ENCODE assay signal across 1 cellular context in genomic region chr10:5684318-5684970, GRCh38.
A peak's percentile ranks its signal among the peaks of the same experiment; 100 is the strongest.
TF ChIP-seq lines count a peak whose summit lies in the region.

TSS of gene TASOR2 (plus strand) at chr10:5684838. CDS start at chr10:5720643, 35,805 bp downstream.

TF ChIP-seq in K562, 482 proteins besides CTCF, POLR2A, EP300 and RAD21 (continued from another document and continues in another):
- peak in 1 of 2 experiments; percentile 36 for TF ChIP-seq AFF1 (IDR thresholded peaks at IDR 0.05; ENCODE audit: low read depth in 1 of 2, partially characterized antibody in 2 of 2)
- peak; percentile 78 for TF ChIP-seq MXD1 (CRISPR knock-in tag; IDR thresholded peaks at IDR 0.05; ENCODE audit: borderline replicate concordance, poor library complexity, severe bottlenecking)
- peak; percentile 83; the same call in 1 of the 2 replicates for TF ChIP-seq CBX1 (IDR thresholded peaks at IDR 0.05; ENCODE audit: low read depth)
- TF ChIP-seq ZNF764 (CRISPR knock-in tag; IDR thresholded peaks at IDR 0.05; ENCODE audit: low read depth) = no peak
- peak; percentile 62; the same call in 1 of the 2 replicates for TF ChIP-seq GTF2E2 (tag; IDR thresholded peaks at IDR 0.05)
- TF ChIP-seq ZNF24 (IDR thresholded peaks at IDR 0.05) = peak; percentile 55; the same call in 1 of the 2 replicates
- TF ChIP-seq POLR2B (IDR thresholded peaks at IDR 0.05; ENCODE audit: low read depth, partially characterized antibody) = peak; percentile 78
- 0 out of 2 replicates have a peak, but pooled peaks have one; percentile 29 for TF ChIP-seq DDX20 (tag; IDR thresholded peaks at IDR 0.05; ENCODE audit: low read depth)
- peak; percentile 96 for TF ChIP-seq ERF (CRISPR knock-in tag; IDR thresholded peaks at IDR 0.05)
- TF ChIP-seq MITF (IDR thresholded peaks at IDR 0.05) = no peak
- TF ChIP-seq PURB (CRISPR knock-in tag; IDR thresholded peaks at IDR 0.05; ENCODE audit: low read depth) = no peak
- TF ChIP-seq FOXJ2 (tag; IDR thresholded peaks at IDR 0.05) = no peak
- TF ChIP-seq CCNT2 (IDR thresholded peaks at IDR 0.05; ENCODE audit: borderline replicate concordance, extremely low read depth, insufficient read length, low read depth, low read length) = peak; percentile 42
- TF ChIP-seq NKRF (IDR thresholded peaks at IDR 0.05; ENCODE audit: borderline replicate concordance) = peak; percentile 75; the same call in 1 of the 2 replicates
- peak; percentile 68 for TF ChIP-seq SP1 (CRISPR knock-in tag; IDR thresholded peaks at IDR 0.05)
- peak; percentile 44 for TF ChIP-seq POLR2AphosphoS5 (IDR thresholded peaks at IDR 0.05; ENCODE audit: control insufficient read depth, insufficient read depth, low read depth, low read length)
- TF ChIP-seq HDAC1 (IDR thresholded peaks at IDR 0.05) = peak in 1 of 2 experiments; percentile 71; a peak in 1 of 4 replicates
- TF ChIP-seq PTRF (tag; IDR thresholded peaks at IDR 0.05) = peak; percentile 77
- no peak for TF ChIP-seq SAFB2 (IDR thresholded peaks at IDR 0.05; ENCODE audit: borderline replicate concordance, low read depth, low read length, severe bottlenecking)
- peak; percentile 77; the same call in 1 of the 2 replicates for TF ChIP-seq HDAC2 (IDR thresholded peaks at IDR 0.05)
- TF ChIP-seq BCOR (IDR thresholded peaks at IDR 0.05) = peak; percentile 27; the same call in 1 of the 2 replicates
- TF ChIP-seq HMGN3 (IDR thresholded peaks at IDR 0.05; ENCODE audit: borderline replicate concordance, extremely low read depth, insufficient read length, low read depth, low read length) = peak; percentile 70
- no peak for TF ChIP-seq ZNF212 (CRISPR knock-in tag; IDR thresholded peaks at IDR 0.05)
- no peak for TF ChIP-seq SIRT6 (IDR thresholded peaks at IDR 0.05; ENCODE audit: low read depth, low read length)
- TF ChIP-seq ZNF830 (CRISPR knock-in tag; IDR thresholded peaks at IDR 0.05) = no peak
- TF ChIP-seq ZNF311 (CRISPR knock-in tag; IDR thresholded peaks at IDR 0.05) = peak; percentile 86
- 0 out of 2 replicates have a peak, but pooled peaks have one; percentile 20 for TF ChIP-seq PREB (CRISPR knock-in tag; IDR thresholded peaks at IDR 0.05)
- TF ChIP-seq ZNF140 (CRISPR knock-in tag; IDR thresholded peaks at IDR 0.05) = 0 out of 2 replicates have a peak, but pooled peaks have one; percentile 24
- TF ChIP-seq PYGO2 (tag; IDR thresholded peaks at IDR 0.05) = peak; percentile 56; the same call in 1 of the 2 replicates
- TF ChIP-seq CHAMP1 (IDR thresholded peaks at IDR 0.05) = peak; percentile 57; the same call in 1 of the 2 replicates
- TF ChIP-seq ETV1 (tag; conservative IDR thresholded peaks at IDR 0.05; ENCODE audit: low read depth) = peak; percentile 54; the same call in 1 of the 2 replicates
- no peak for TF ChIP-seq HMBOX1 (IDR thresholded peaks at IDR 0.05)
- TF ChIP-seq SMAD1 (IDR thresholded peaks at IDR 0.05; ENCODE audit: low read depth, low read length, partially characterized antibody) = no peak
- TF ChIP-seq DNMT1 (IDR thresholded peaks at IDR 0.05) = no peak
- 0 out of 2 replicates have a peak, but pooled peaks have one; percentile 49 for TF ChIP-seq GTF2A2 (tag; IDR thresholded peaks at IDR 0.05)
- no peak for TF ChIP-seq ETV6 (IDR thresholded peaks at IDR 0.05; ENCODE audit: borderline replicate concordance in 1 of 2, low read depth in 2 of 2, low read length in 1 of 2)
- peak; percentile 89; the same call in 1 of the 2 replicates for TF ChIP-seq ETV6 (CRISPR knock-in tag; IDR thresholded peaks at IDR 0.05; ENCODE audit: borderline replicate concordance)
- TF ChIP-seq THRA (IDR thresholded peaks at IDR 0.05) = no peak
- peak in 1 of 2 experiments; percentile 74; a peak in 3 of 4 replicates for TF ChIP-seq TRIM24 (IDR thresholded peaks at IDR 0.05)
- no peak for TF ChIP-seq HNRNPH1 (optimal IDR thresholded peaks at IDR 0.05; ENCODE audit: low read depth, low read length)
- peak; percentile 69; the same call in 1 of the 2 replicates for TF ChIP-seq ZNF41 (CRISPR knock-in tag; conservative IDR thresholded peaks at IDR 0.05)
- peak; percentile 99 for TF ChIP-seq ZNF592 (IDR thresholded peaks at IDR 0.05)
